ENCODE assay signal across 8 cellular contexts in genomic region chr1:9866836-9867235, GRCh38.
"Had no signal": no experiment of that assay in that cellular context is flagged by ENCODE, and none has a peak within 500 bp of the region (broad histone marks: within the 10 kb centered on the region; RNA-seq: fewer than 3 reads in every experiment).

No MANE protein-coding gene starts in this region.

- H3K36me3 ChIP-seq: prostate gland had no signal

- H3K9me3 Mint-ChIP-seq: activated CD8-positive, alpha-beta T cell treated with anti-CD3 and anti-CD28 coated beads for 36 hours; activated naive CD4-positive, alpha-beta T cell treated with anti-CD3 and anti-CD28 coated beads, Interleukin-2, amount 10 ng/mL, durations not matched to agents 7 days and 5 days; activated T-helper 2 cell treated with anti-CD3 and anti-CD28 coated beads, Interferon-gamma antibody, Interleukin-2, Interleukin-4, amounts not matched to agents 10 μg/mL and 5 μg/mL and 100 μg/mL, durations not matched to agents 14 hours and 24 hours and 36 hours; type B pancreatic cell had no signal

- H3K4me1 ChIP-seq: prostate gland had no signal

- H3K36me3 Mint-ChIP-seq: activated naive CD4-positive, alpha-beta T cell treated with anti-CD3 and anti-CD28 coated beads, Interleukin-2, amount 10 ng/mL, durations not matched to agents 7 days and 5 days; type B pancreatic cell had no signal

- H3K27ac Mint-ChIP-seq: activated CD8-positive, alpha-beta T cell treated with anti-CD3 and anti-CD28 coated beads for 36 hours; activated naive CD4-positive, alpha-beta T cell treated with anti-CD3 and anti-CD28 coated beads, Interleukin-2, amount 10 ng/mL, durations not matched to agents 7 days and 5 days; activated T-helper 2 cell treated with anti-CD3 and anti-CD28 coated beads, Interferon-gamma antibody, Interleukin-2, Interleukin-4, amounts not matched to agents 10 μg/mL and 5 μg/mL and 100 μg/mL, durations not matched to agents 14 hours and 24 hours and 36 hours; type B pancreatic cell had no signal

- H3K4me3 Mint-ChIP-seq: activated CD8-positive, alpha-beta T cell treated with anti-CD3 and anti-CD28 coated beads for 36 hours; activated naive CD4-positive, alpha-beta T cell treated with anti-CD3 and anti-CD28 coated beads, Interleukin-2, amount 10 ng/mL, durations not matched to agents 7 days and 5 days; naive thymus-derived CD4-positive, alpha-beta T cell; type B pancreatic cell had no signal

- H3K4me3 ChIP-seq: esophagus muscularis mucosa, lung, prostate gland had no signal

- H3K9me3 ChIP-seq: esophagus muscularis mucosa, prostate gland had no signal

- H3K27ac ChIP-seq: esophagus muscularis mucosa, prostate gland had no signal

- H3K27me3 ChIP-seq: esophagus muscularis mucosa had no signal

- H3K27me3 Mint-ChIP-seq: activated CD8-positive, alpha-beta T cell treated with anti-CD3 and anti-CD28 coated beads for 36 hours; naive thymus-derived CD4-positive, alpha-beta T cell; type B pancreatic cell had no signal
